Comparison of ENCODE assay signal across 3 cellular contexts in genomic region chr1:244394851-244395765, GRCh38.
TF ChIP-seq lines count a peak whose summit lies in the region.

No MANE protein-coding gene starts in this region.

TF ChIP-seq in SK-N-SH treated with all-trans-retinoic acid at 6 μM for 48 hours, 23 proteins besides CTCF, POLR2A, EP300 and RAD21 (continues in another document):
- TF ChIP-seq TSHZ2 (CRISPR knock-in tag; IDR thresholded peaks at IDR 0.05), result no peak
- no peak for TF ChIP-seq CREB5 (CRISPR knock-in tag; IDR thresholded peaks at IDR 0.05; ENCODE audit: low read depth)
- no peak for TF ChIP-seq TCF4 (CRISPR knock-in tag; IDR thresholded peaks at IDR 0.05; ENCODE audit: borderline replicate concordance)
- no peak for TF ChIP-seq POU6F1 (CRISPR knock-in tag; IDR thresholded peaks at IDR 0.05; ENCODE audit: borderline replicate concordance, low read depth)
- TF ChIP-seq BACH2 (CRISPR knock-in tag; IDR thresholded peaks at IDR 0.05; ENCODE audit: borderline replicate concordance), result no peak
- TF ChIP-seq ZFP30 (CRISPR knock-in tag; IDR thresholded peaks at IDR 0.05), result no peak
- no peak for TF ChIP-seq ZNF8 (CRISPR knock-in tag; IDR thresholded peaks at IDR 0.05)
- no peak for TF ChIP-seq CSRNP3 (CRISPR knock-in tag; IDR thresholded peaks at IDR 0.05)

TF ChIP-seq in SK-N-SH, 30 proteins besides CTCF, POLR2A, EP300 and RAD21:
- no peak for TF ChIP-seq MXI1 (IDR thresholded peaks at IDR 0.05; ENCODE audit: low read depth, low read length)
- no peak for TF ChIP-seq TEAD4 (IDR thresholded peaks at IDR 0.05; ENCODE audit: borderline replicate concordance, insufficient read depth)
- no peak for TF ChIP-seq MEF2A (IDR thresholded peaks at IDR 0.05; ENCODE audit: borderline replicate concordance, low read depth)
- TF ChIP-seq IRF3 (IDR thresholded peaks at IDR 0.05; ENCODE audit: low read depth, low read length), result no peak
- TF ChIP-seq USF2 (IDR thresholded peaks at IDR 0.05; ENCODE audit: borderline replicate concordance, low read depth, low read length), result no peak
- TF ChIP-seq RCOR1 (IDR thresholded peaks at IDR 0.05; ENCODE audit: low read length), result no peak
- no peak for TF ChIP-seq CHD2 (IDR thresholded peaks at IDR 0.05; ENCODE audit: low read length, partially characterized antibody)
- TF ChIP-seq YY1 (IDR thresholded peaks at IDR 0.05; ENCODE audit: low read depth), result no peak
- TF ChIP-seq PBX3 (IDR thresholded peaks at IDR 0.05), result no peak
- TF ChIP-seq RXRA (IDR thresholded peaks at IDR 0.05; ENCODE audit: borderline replicate concordance, low read depth), result no peak
- no peak for TF ChIP-seq TAF1 (IDR thresholded peaks at IDR 0.05; ENCODE audit: borderline replicate concordance, low read depth, low read length)
- TF ChIP-seq REST (IDR thresholded peaks at IDR 0.05; ENCODE audit: low read depth, low read length), result no peak
- TF ChIP-seq ELF1 (IDR thresholded peaks at IDR 0.05), result no peak
- TF ChIP-seq USF1 (IDR thresholded peaks at IDR 0.05; ENCODE audit: borderline replicate concordance, low read depth), result no peak

TF ChIP-seq in GM23338, 12 proteins besides CTCF, POLR2A, EP300 and RAD21:
- TF ChIP-seq EZH2 (IDR thresholded peaks at IDR 0.05; ENCODE audit: low read depth, unreplicated experiment), result no peak
- no peak for TF ChIP-seq ZNF331 (CRISPR knock-in tag; IDR thresholded peaks at IDR 0.05; ENCODE audit: low read depth)
- no peak for TF ChIP-seq ETS1 (IDR thresholded peaks at IDR 0.05)
- TF ChIP-seq EZH2phosphoT487 (IDR thresholded peaks at IDR 0.05; ENCODE audit: unreplicated experiment), result no peak
- no peak for TF ChIP-seq ZNF462 (CRISPR knock-in tag; IDR thresholded peaks at IDR 0.05)
- TF ChIP-seq NANOG (IDR thresholded peaks at IDR 0.05; ENCODE audit: borderline replicate concordance), result no peak
- TF ChIP-seq STAT1 (IDR thresholded peaks at IDR 0.05; ENCODE audit: unreplicated experiment), result no peak
- TF ChIP-seq CREB1 (CRISPR knock-in tag; IDR thresholded peaks at IDR 0.05; ENCODE audit: low read depth), result no peak
- no peak for TF ChIP-seq POLR2AphosphoS5 (IDR thresholded peaks at IDR 0.05; ENCODE audit: low read depth)
TF ChIP-seq in GM23338: peak in this region for 0.
